Comparison of ENCODE assay signal across 20 cellular contexts in the genomic region with DNA sequence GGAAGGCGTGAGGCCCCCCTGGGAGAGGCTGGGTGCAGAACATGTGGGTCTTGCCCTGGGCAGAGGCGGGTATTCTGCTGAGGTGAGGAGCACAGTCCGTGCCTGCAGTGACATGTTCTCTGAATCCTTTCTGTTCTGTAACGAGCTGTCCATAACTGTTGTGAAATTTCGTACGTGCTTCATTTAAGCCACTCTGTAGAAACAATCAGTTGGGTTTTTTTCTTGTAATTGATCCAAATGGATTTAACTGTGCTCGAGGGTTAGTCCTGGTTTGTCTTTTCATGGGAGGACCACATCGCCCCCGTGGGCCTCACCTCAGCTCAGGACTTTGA. TPM values are rescaled to one million over a fixed set of nuclear protein-coding genes. Genes with fewer than 3 reads are reported as not detected.
DNase-seq lines count a peak whose midpoint lies in the region; ATAC-seq, FAIRE-seq and TF ChIP-seq lines count a peak whose summit lies in the region.
"Had no signal": no experiment of that assay in that cellular context is flagged by ENCODE, and none has a peak within 500 bp of the region (broad histone marks: within the 10 kb centered on the region; RNA-seq: fewer than 3 reads in every experiment).

No MANE protein-coding gene starts in this region.

- intact Hi-C loops in left ventricle myocardium superior (cut with micrococcal nuclease), result no loop called here
- intact Hi-C loops in kidney (cut with DNase I), result no loop called here

- no peaks in the 10 kb centered on the region for H3K27me3 ChIP-seq in right atrium auricular region
- no peaks in the 10 kb centered on the region for H3K27me3 ChIP-seq in thymus (ENCODE audit: control insufficient read depth, insufficient read depth)

- no peak overlapping the region for H3K4me3 Mint-ChIP-seq in endothelial cell (ENCODE audit: unreplicated experiment)
- H3K4me3 Mint-ChIP-seq in activated T-helper 17 cell treated with anti-CD3 and anti-CD28 coated beads, Interleukin-2, amount 50 U/mL, for 72 hours, result no peak overlapping the region
- H3K4me3 Mint-ChIP-seq: B cell, CD14-positive monocyte had no signal

- H3K36me3 ChIP-seq in right atrium auricular region, result peaks cover 50% of the 10 kb centered on the region
- peaks cover 5 to 20% of the 10 kb centered on the region in 2 donors for H3K36me3 ChIP-seq in kidney (ENCODE audit: control insufficient read depth in 1 of 2, insufficient read depth in 2 of 2, low read length in 2 of 2)
- H3K36me3 ChIP-seq in thymus (ENCODE audit: control insufficient read depth, insufficient read depth), result peaks cover 54% of the 10 kb centered on the region

- H3K27ac ChIP-seq in right atrium auricular region, result no peak overlapping the region
- H3K27ac ChIP-seq in kidney (ENCODE audit: low read depth in 2 of 2, low read length in 2 of 2), result no peak overlapping the region
- H3K27ac ChIP-seq in thymus (ENCODE audit: low read depth), result peak overlapping the region; percentile 25
- H3K27ac ChIP-seq: A549, KMS-11, SK-N-MC had no signal

- peaks cover 28% of the 10 kb centered on the region for H3K36me3 Mint-ChIP-seq in endothelial cell (ENCODE audit: low read depth, unreplicated experiment)
- H3K36me3 Mint-ChIP-seq in activated T-helper 17 cell treated with anti-CD3 and anti-CD28 coated beads, Interleukin-2, amount 50 U/mL, for 72 hours (ENCODE audit: low read depth), result peaks cover 44% of the 10 kb centered on the region

- no peak for ATAC-seq in left ventricle myocardium superior
- no peak for ATAC-seq in activated T-helper 17 cell treated with anti-CD3 and anti-CD28 coated beads, Interleukin-2, amount 50 U/mL, for 72 hours (replicated peaks)
- ATAC-seq: A549 had no signal

- H3K4me1 ChIP-seq in right atrium auricular region, result no peaks in the 10 kb centered on the region
- H3K4me1 ChIP-seq in kidney (ENCODE audit: control insufficient read depth in 1 of 2, insufficient read depth in 1 of 2, low read depth in 1 of 2, low read length in 2 of 2), result no peaks in the 10 kb centered on the region
- H3K4me1 ChIP-seq in thymus (ENCODE audit: control insufficient read depth, insufficient read depth, low read length), result no peaks in the 10 kb centered on the region
- H3K4me1 ChIP-seq: A549, HAP-1 had no signal

- TF ChIP-seq CTCF in right atrium auricular region (IDR thresholded peaks at IDR 0.05) (no peak), endothelial cell (IDR thresholded peaks at IDR 0.05; ENCODE audit: unreplicated experiment) (no peak), kidney (IDR thresholded peaks at IDR 0.05; ENCODE audit: borderline replicate concordance, extremely low read depth, insufficient read depth) (no peak)

- H3K4me3 ChIP-seq in right atrium auricular region (no peak overlapping the region), kidney (ENCODE audit: low read length in 2 of 2) (no peak overlapping the region), thymus (ENCODE audit: low read length) (no peak overlapping the region)
- H3K4me3 ChIP-seq: A549, HAP-1, SK-N-MC had no signal

- H3K27ac Mint-ChIP-seq in endothelial cell (ENCODE audit: unreplicated experiment), result peak overlapping the region; percentile 42
- H3K27ac Mint-ChIP-seq in activated T-helper 17 cell treated with anti-CD3 and anti-CD28 coated beads, Interleukin-2, amount 50 U/mL, for 72 hours, result no peak overlapping the region
- H3K27ac Mint-ChIP-seq: B cell had no signal

- peaks cover 2% of the 10 kb centered on the region for H3K27me3 Mint-ChIP-seq in endothelial cell (ENCODE audit: unreplicated experiment)
- H3K27me3 Mint-ChIP-seq in activated T-helper 17 cell treated with anti-CD3 and anti-CD28 coated beads, Interleukin-2, amount 50 U/mL, for 72 hours, result no peaks in the 10 kb centered on the region
- H3K27me3 Mint-ChIP-seq: B cell had no signal

- H3K9ac ChIP-seq in kidney (ENCODE audit: low read length in 2 of 2), result no peak overlapping the region
- H3K9ac ChIP-seq: KMS-11 had no signal

- no peaks in the 10 kb centered on the region for H3K9me3 Mint-ChIP-seq in endothelial cell (ENCODE audit: unreplicated experiment)
- H3K9me3 Mint-ChIP-seq in activated T-helper 17 cell treated with anti-CD3 and anti-CD28 coated beads, Interleukin-2, amount 50 U/mL, for 72 hours, result no peaks in the 10 kb centered on the region
- H3K9me3 Mint-ChIP-seq: CD14-positive monocyte had no signal

- no peak for FAIRE-seq in kidney (lab: Jason Lieb, UNC)
- FAIRE-seq: A549, RCC 7860 had no signal

- H3K4me1 Mint-ChIP-seq in endothelial cell (ENCODE audit: unreplicated experiment), result no peaks in the 10 kb centered on the region
- H3K4me1 Mint-ChIP-seq in activated T-helper 17 cell treated with anti-CD3 and anti-CD28 coated beads, Interleukin-2, amount 50 U/mL, for 72 hours, result no peaks in the 10 kb centered on the region
- H3K4me1 Mint-ChIP-seq: B cell, CD14-positive monocyte had no signal

- WGBS in thymus, result 89% methylated on average over 9 of the region's 9 CpGs

- peak; percentile 10 for DNase-seq in left ventricle myocardium superior
- DNase-seq in right atrium auricular region (ENCODE audit: low spot score), result no peak
- DNase-seq in endothelial cell (ENCODE audit: low spot score), result no peak
- peak; percentile 15 for DNase-seq in kidney
- DNase-seq in COLO829 (ENCODE audit: low spot score), result no peak
- DNase-seq in anterior cingulate cortex (lab: John Stamatoyannopoulos, UW), result no peak
- DNase-seq: IMR-90, NCI-H1105, NCI-H2029 treated with DMSO at 0.1 percent for 48 hours, NCI-H524 treated with DMSO at 0.1 percent for 48 hours, SHP77 treated with DMSO at 0.1 percent for 48 hours had no signal

- no peaks in the 10 kb centered on the region for H3K9me3 ChIP-seq in right atrium auricular region
- H3K9me3 ChIP-seq in kidney (ENCODE audit: control insufficient read depth in 1 of 2, low read length in 2 of 2), result no peaks in the 10 kb centered on the region
- no peaks in the 10 kb centered on the region for H3K9me3 ChIP-seq in thymus (ENCODE audit: control insufficient read depth)
- H3K9me3 ChIP-seq: A549, HAP-1 had no signal

RNA-seq across cellular contexts. Expression of a gene that starts 45.4 kb away (rescaled TPM):
- total RNA-seq in left ventricle myocardium superior (28.5 TPM), right atrium auricular region (10 to 100 TPM; 18.1 to 25.9 TPM), endothelial cell (ENCODE audit: unreplicated experiment) (80.2 TPM), kidney (36.5 TPM)
- polyA plus RNA-seq in kidney (ENCODE audit: insufficient read depth, low read depth, low replicate concordance) (8.7 TPM), thymus (53.1 TPM)
- 10 to 100 TPM; 43.6 to 49.3 TPM for total RNA-seq in activated T-helper 17 cell treated with anti-CD3 and anti-CD28 coated beads, Interleukin-2, amount 50 U/mL, for 72 hours

Comparison
In these comparisons a context has a peak if more than half of its experiments do, and no peak if none do; other contexts are left out.
1. DNase-seq: peak in left ventricle myocardium superior (single experiment) and kidney (single experiment); none in right atrium auricular region (single experiment), endothelial cell (single experiment), COLO829 (single experiment) and anterior cingulate cortex (0 of 58).